Comparison of ENCODE assay signal across 8 cellular contexts in the genomic region with DNA sequence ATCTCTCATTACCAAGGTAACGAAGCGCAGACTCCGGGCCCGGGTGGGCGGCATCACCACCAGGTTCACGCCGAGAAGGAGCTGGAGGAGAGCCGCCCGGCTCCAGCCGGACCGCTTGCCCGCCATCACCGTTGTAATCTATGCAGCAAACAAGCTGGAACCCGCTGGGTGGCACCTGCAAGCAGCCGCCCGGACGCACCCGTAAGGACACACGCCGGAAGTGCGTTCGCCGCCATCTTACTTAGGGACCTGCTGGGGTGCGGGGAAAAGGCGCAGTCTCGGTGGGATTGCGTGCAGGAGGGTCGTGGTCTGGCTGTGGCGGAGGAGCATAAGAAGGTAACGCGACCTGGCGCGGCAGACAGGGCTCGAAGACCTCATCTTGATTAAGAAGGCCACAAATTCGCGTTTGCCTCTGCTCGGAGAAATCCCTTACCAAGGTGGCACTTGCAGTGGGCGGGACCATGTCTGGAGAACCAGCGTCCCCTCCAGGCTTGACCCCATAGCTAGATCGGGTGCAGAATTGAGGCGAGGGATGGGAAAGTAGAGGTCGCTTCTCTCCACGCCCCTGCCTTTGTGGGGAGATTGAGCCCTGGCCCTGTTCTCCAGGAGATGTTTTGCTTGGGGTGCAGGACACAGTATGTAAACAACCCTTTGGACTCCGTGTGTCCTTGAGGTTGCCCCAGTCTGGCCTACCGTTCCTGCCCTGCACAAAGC. TPM values are rescaled to one million over a fixed set of nuclear protein-coding genes. Genes with fewer than 3 reads are reported as not detected.
DNase-seq lines count a peak whose midpoint lies in the region; ATAC-seq, FAIRE-seq and TF ChIP-seq lines count a peak whose summit lies in the region.

A gene with protein sequence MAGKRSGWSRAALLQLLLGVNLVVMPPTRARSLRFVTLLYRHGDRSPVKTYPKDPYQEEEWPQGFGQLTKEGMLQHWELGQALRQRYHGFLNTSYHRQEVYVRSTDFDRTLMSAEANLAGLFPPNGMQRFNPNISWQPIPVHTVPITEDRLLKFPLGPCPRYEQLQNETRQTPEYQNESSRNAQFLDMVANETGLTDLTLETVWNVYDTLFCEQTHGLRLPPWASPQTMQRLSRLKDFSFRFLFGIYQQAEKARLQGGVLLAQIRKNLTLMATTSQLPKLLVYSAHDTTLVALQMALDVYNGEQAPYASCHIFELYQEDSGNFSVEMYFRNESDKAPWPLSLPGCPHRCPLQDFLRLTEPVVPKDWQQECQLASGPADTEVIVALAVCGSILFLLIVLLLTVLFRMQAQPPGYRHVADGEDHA (minus strand): TSS at position 151 of the 714 bp plus-strand sequence. CDS start 25 bp downstream, at position 126.

- TF ChIP-seq CTCF in C4-2B (conservative IDR thresholded peaks at IDR 0.05) (no peak), lower leg skin (IDR thresholded peaks at IDR 0.05) (no peak)

- peak; percentile 79 for FAIRE-seq in GM19239 (lab: Jason Lieb, UNC)

- peak; percentile 92 for ATAC-seq in HG03442 (IDR thresholded peaks at IDR 0.05; ENCODE audit: unreplicated experiment)

- 0 to 1% methylated on average over 41 to 45 of the region's 45 CpGs for WGBS in lower leg skin, 2 donors

- peak; percentile 80 for DNase-seq in GM19239 (ENCODE audit: insufficient read length, low spot score)
- DNase-seq in NCI-H526 (lab: John Stamatoyannopoulos, UW): peak; percentile 83 to 96
- peak; percentile 78 to 80 for DNase-seq in activated CD4-positive, alpha-beta T cell treated with anti-CD3 and anti-CD28 coated beads, Interleukin-2, amount 50 U/mL, for 4 hours
- DNase-seq in dermis microvascular lymphatic vessel endothelial cell (ENCODE audit: low read depth in 2 of 2): peak; percentile 77 to 89
- DNase-seq in lower leg skin (ENCODE audit: low spot score in 2 of 2): peak; percentile 86 to 97
- peak; percentile 71 to 75 (median 74) for DNase-seq in stimulated activated CD4-positive, alpha-beta T cell treated with anti-CD3 and anti-CD28 coated beads, TNF-alpha, amount 100 ng/mL, for 1 hour (ENCODE audit: low read depth in 3 of 3, low spot score in 1 of 3)

- TF ChIP-seq POLR2A in lower leg skin (IDR thresholded peaks at IDR 0.05): no peak

- H3K4me3 ChIP-seq in lower leg skin (ENCODE audit: low read depth, poor library complexity, severe bottlenecking): peak within 1 kb of the TSS; percentile 64

- H3K27ac ChIP-seq in C4-2B: peak within 1 kb of the TSS; percentile 91

- intact Hi-C loops in lower leg skin (cut with DNase I; ENCODE audit: low total_unique reads): no loop called here

RNA-seq across cellular contexts. Expression of the gene that starts here (rescaled TPM):
- total RNA-seq in dermis microvascular lymphatic vessel endothelial cell (23.2 and 42.6 TPM in 2 replicates), lower leg skin (10 to 100 TPM; 20.2 to 38.9 (median 21.9) TPM)

Comparison
In these comparisons a context has a peak if more than half of its experiments do, and no peak if none do; other contexts are left out.
1. Peak in every context shown above with its lines: DNase-seq, ATAC-seq, H3K4me3 ChIP-seq and H3K27ac ChIP-seq.